13 cellular contexts compared by ENCODE assay signal in genomic region chr1:59016390-59016789, GRCh38.
DNase-seq lines count a peak whose midpoint lies in the region; ATAC-seq and TF ChIP-seq lines count a peak whose summit lies in the region.
"Had no signal": no experiment of that assay in that cellular context is flagged by ENCODE, and none has a peak within 500 bp of the region (broad histone marks: within the 10 kb centered on the region; RNA-seq: fewer than 3 reads in every experiment).

No MANE protein-coding gene starts in this region.

- no peaks in the 10 kb centered on the region for H3K9me3 ChIP-seq in HCT116 (ENCODE audit: control insufficient read depth in 1 of 2, insufficient read depth in 1 of 2, low read depth in 1 of 2, low read length in 2 of 2)
- H3K9me3 ChIP-seq: adrenal gland had no signal

- H3K27me3 ChIP-seq in HCT116 (ENCODE audit: insufficient read depth, low read length): no peaks in the 10 kb centered on the region
- H3K27me3 ChIP-seq: adrenal gland had no signal

- peak in 1 of 3 experiments; percentile 18; a peak in 1 of 6 replicates for TF ChIP-seq CTCF in HCT116 (IDR thresholded peaks at IDR 0.05 in 2 of 3, conservative IDR thresholded peaks at IDR 0.05 in 1 of 3; ENCODE audit: borderline replicate concordance in 1 of 3, insufficient read depth in 1 of 3, low read depth in 2 of 3, low read length in 2 of 3)

- ATAC-seq in HCT116: peak; percentile 59
- no peak for ATAC-seq in left ventricle myocardium superior
- ATAC-seq: Panc1 had no signal

- no peak overlapping the region for H3K9ac ChIP-seq in HCT116 (ENCODE audit: low read length)

- TF ChIP-seq POLR2A in HCT116 (IDR thresholded peaks at IDR 0.05; ENCODE audit: borderline replicate concordance, extremely low read depth, insufficient read depth, insufficient read length): no peak

- no peak overlapping the region for H3K27ac ChIP-seq in HCT116 (ENCODE audit: low read depth, low read length)
- H3K27ac ChIP-seq: adrenal gland had no signal

- CTCF ChIA-PET in HCT116 (lab: Charles Lee): no interaction called here

- H3K79me2 ChIP-seq in HCT116 (ENCODE audit: insufficient read depth, low read length): no peaks in the 10 kb centered on the region

- no peak overlapping the region for H3K4me3 ChIP-seq in HCT116 (replicated peaks in 1 of 2; ENCODE audit: low read depth in 1 of 2, low read length in 2 of 2)
- H3K4me3 ChIP-seq: adrenal gland had no signal

- H3K36me3 ChIP-seq in HCT116 (ENCODE audit: control insufficient read depth in 1 of 2, insufficient read depth in 2 of 2, low read length in 2 of 2): no peaks in the 10 kb centered on the region
- H3K36me3 ChIP-seq: adrenal gland had no signal

- H3K4me1 ChIP-seq in HCT116 (ENCODE audit: control insufficient read depth in 1 of 2, insufficient read depth in 2 of 2, low read length in 2 of 2): peaks cover 0 to 22% of the 10 kb centered on the region in 2 experiments; a peak in 2 of 4 replicates

- no peak overlapping the region for H3K4me2 ChIP-seq in HCT116 (ENCODE audit: low read length)

- H2AFZ ChIP-seq in HCT116 (ENCODE audit: low read depth, low read length, poor library complexity, severe bottlenecking): peak overlapping the region; percentile 6

- 0 out of 2 replicates have a peak, but pooled peaks have one; percentile 13 for TF ChIP-seq RAD21 in HCT116 (IDR thresholded peaks at IDR 0.05; ENCODE audit: low read depth)

- no peaks in the 10 kb centered on the region for H4K20me1 ChIP-seq in HCT116 (ENCODE audit: insufficient read depth)

- POLR2A ChIA-PET in HCT116 (lab: Charles Lee): interaction anchor here (0.6 kb wide), 1 partner anchor 233 kb away, joined by 3 read pairs; the partner anchor contains the start of gene JUN

- no TSS peak for BruUV-seq in HCT116 (replicated peaks; lab: Mats Ljungman, UMichigan)

- DNase-seq in DMS53 (lab: John Stamatoyannopoulos, UW) (peak; percentile 85), HCT116 (ENCODE audit: low read depth, low spot score) (no peak), SHP77 (lab: John Stamatoyannopoulos, UW) (peak; percentile 16 to 19), left kidney (ENCODE audit: low read depth, low spot score) (peak; percentile 43), NOMO-1 (lab: John Stamatoyannopoulos, UW; ENCODE audit: unreplicated experiment in 2 of 2) (no peak), left ventricle myocardium superior (no peak), NCI-H2171 (lab: John Stamatoyannopoulos, UW) (no peak)
- no peak for DNase-seq in stimulated activated CD8-positive, alpha-beta memory T cell treated with anti-CD3 and anti-CD28 coated beads, Interleukin-4, amount 100 ng/mL, for 48 hours
- DNase-seq: effector CD8-positive, alpha-beta T cell; occipital lobe; stimulated activated naive CD4-positive, alpha-beta T cell had no signal

- intact Hi-C loops in HCT116 (cut with micrococcal nuclease) (no loop called here), left ventricle myocardium superior (cut with micrococcal nuclease) (no loop called here)

- no peaks in the 10 kb centered on the region for H3K9me2 ChIP-seq in HCT116 (ENCODE audit: insufficient read depth)

- RAD21 ChIA-PET in HCT116 (lab: Charles Lee; ENCODE audit: low non-redundant PET in 1 of 2, low total read pairs in 2 of 2, uncharacterized antibody in 2 of 2, unreplicated experiment in 2 of 2): no interaction called here

TF ChIP-seq in HCT116, 20 proteins besides CTCF, POLR2A, EP300 and RAD21:
- TF ChIP-seq REST (IDR thresholded peaks at IDR 0.05; ENCODE audit: low read depth) (no peak), YY1 (IDR thresholded peaks at IDR 0.05; ENCODE audit: extremely low read depth, insufficient replicate concordance, low read depth, low read length) (no peak), FOSL1 (IDR thresholded peaks at IDR 0.05; ENCODE audit: low read depth) (no peak), CEBPB (IDR thresholded peaks at IDR 0.05; ENCODE audit: low read depth) (no peak), MAX (IDR thresholded peaks at IDR 0.05) (no peak), SRF (IDR thresholded peaks at IDR 0.05; ENCODE audit: low read depth) (no peak), EZH2 (IDR thresholded peaks at IDR 0.05) (no peak), ELF1 (IDR thresholded peaks at IDR 0.05; ENCODE audit: borderline replicate concordance, low read depth) (no peak), POLR2AphosphoS5 (IDR thresholded peaks at IDR 0.05; ENCODE audit: low read depth, low read length) (no peak), ZFX (IDR thresholded peaks at IDR 0.05) (no peak), ZNF274 (IDR thresholded peaks at IDR 0.05; ENCODE audit: low read depth, low read length) (no peak), ZBTB33 (IDR thresholded peaks at IDR 0.05; ENCODE audit: extremely low read depth, insufficient replicate concordance, low read length) (no peak), TCF7L2 (IDR thresholded peaks at IDR 0.05; ENCODE audit: borderline replicate concordance, extremely low read depth, insufficient read depth, insufficient read length) (no peak), SP1 (IDR thresholded peaks at IDR 0.05; ENCODE audit: low read depth) (no peak), EZH2phosphoT487 (IDR thresholded peaks at IDR 0.05; ENCODE audit: borderline replicate concordance) (no peak), JUND (IDR thresholded peaks at IDR 0.05) (no peak)

Comparison
In these comparisons a context has a peak if more than half of its experiments do, and no peak if none do; other contexts are left out.
1. DNase-seq: peak in DMS53 (single experiment), SHP77 (2 of 2) and left kidney (single experiment); none in HCT116 (single experiment), NOMO-1 (0 of 2), stimulated activated CD8-positive, alpha-beta memory T cell treated with anti-CD3 and anti-CD28 coated beads, Interleukin-4, amount 100 ng/mL, for 48 hours (single experiment), left ventricle myocardium superior (single experiment) and NCI-H2171 (single experiment).